Comparison of ENCODE assay signal across 2 cellular contexts in genomic region chr3:64073362-64073761, GRCh38.
TF ChIP-seq lines count a peak whose summit lies in the region.

No MANE protein-coding gene starts in this region.

TF ChIP-seq in HepG2, 621 proteins besides CTCF, POLR2A, EP300 and RAD21 (continued from another document):
- peak; percentile 38 for TF ChIP-seq STAG1 (CRISPR knock-in tag; IDR thresholded peaks at IDR 0.05)

TF ChIP-seq in SK-N-SH treated with all-trans-retinoic acid at 6 μM for 48 hours, 23 proteins besides CTCF, POLR2A, EP300 and RAD21 (continued from another document):
- TF ChIP-seq TCF4 (CRISPR knock-in tag; IDR thresholded peaks at IDR 0.05; ENCODE audit: borderline replicate concordance) (peak; percentile 68; the same call in 1 of the 2 replicates), TSHZ2 (CRISPR knock-in tag; IDR thresholded peaks at IDR 0.05) (no peak)
